Comparison of ENCODE assay signal across 7 cellular contexts in the genomic region with DNA sequence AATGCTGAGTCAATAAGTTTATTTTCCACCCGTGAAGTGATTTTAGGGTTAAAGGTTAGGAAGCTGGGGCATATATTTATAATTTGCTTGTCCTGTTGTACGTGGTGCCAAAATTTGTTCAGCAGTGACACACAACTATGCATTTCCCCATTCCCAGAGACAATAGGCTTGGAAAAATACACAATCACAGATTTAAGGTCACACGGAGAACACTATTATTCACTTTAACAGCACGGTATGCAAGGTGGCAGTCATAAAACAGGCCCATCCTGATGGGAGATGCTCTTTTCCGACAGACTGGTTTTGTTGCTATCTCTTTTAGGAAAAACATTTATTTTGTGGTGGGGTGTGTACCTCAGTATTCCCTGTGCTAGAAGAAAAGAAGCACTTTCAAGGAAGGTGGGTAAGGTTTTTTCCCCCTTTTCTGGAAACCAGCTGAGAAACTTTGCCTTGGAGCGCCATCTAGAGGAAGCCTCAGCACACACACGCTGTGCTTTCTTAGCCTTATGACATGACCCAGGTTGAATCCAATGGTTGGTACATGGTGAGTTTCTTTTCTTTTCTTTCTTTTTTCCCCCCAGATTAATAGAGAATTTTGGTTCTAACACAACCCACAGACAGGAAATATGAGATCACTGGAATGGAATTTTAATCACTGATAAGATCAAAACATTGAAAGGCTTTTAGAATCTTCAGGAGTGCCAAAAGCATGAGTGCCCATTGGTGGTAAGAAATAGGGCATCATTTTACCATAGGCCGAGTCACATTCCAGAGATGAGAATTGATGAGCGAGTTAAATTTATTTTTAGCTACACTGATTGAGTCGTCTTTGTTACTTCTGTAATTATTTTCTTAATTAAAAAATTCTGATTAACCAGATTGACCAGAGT.
DNase-seq lines count a peak whose midpoint lies in the region; ATAC-seq and TF ChIP-seq lines count a peak whose summit lies in the region.

No MANE protein-coding gene starts in this region.

- H3K79me2 ChIP-seq in fibroblast of lung (ENCODE audit: control insufficient read depth, insufficient read depth, low read length) (no peaks in the 10 kb centered on the region), neural cell (replicated peaks; ENCODE audit: insufficient read depth, low read length) (no peaks in the 10 kb centered on the region)

- H3K36me3 ChIP-seq in fibroblast of lung (ENCODE audit: control insufficient read depth, insufficient read depth, low read length) (no peaks in the 10 kb centered on the region), neural cell (ENCODE audit: insufficient read depth, low read length) (no peaks in the 10 kb centered on the region), upper lobe of left lung (no peaks in the 10 kb centered on the region)

- H3K9ac ChIP-seq in fibroblast of lung (ENCODE audit: insufficient read depth, low read length) (no peak overlapping the region), neural cell (ENCODE audit: low read length) (no peak overlapping the region)

- TF ChIP-seq POLR2A in upper lobe of left lung (IDR thresholded peaks at IDR 0.05) = no peak

- H3K4me3 Mint-ChIP-seq in activated CD8-positive, alpha-beta memory T cell treated with anti-CD3 and anti-CD28 coated beads, Interleukin-2, amount 10 ng/mL, durations not matched to agents 7 days and 5 days = no peak overlapping the region

- CTCF ChIA-PET in activated CD8-positive, alpha-beta memory T cell treated with anti-CD3 and anti-CD28 coated beads, Interleukin-2, amount 10 ng/mL, durations not matched to agents 7 days and 5 days (lab: Charles Lee) = interaction anchor here (0.6 to 4.1 kb wide), 15 partner anchors 9 to 560 kb away, joined by 3 to 28 read pairs (median 4); no protein-coding TSS in a partner anchor

- H2AFZ ChIP-seq in fibroblast of lung (ENCODE audit: low read length) = no peak overlapping the region
- no peak overlapping the region for H2AFZ ChIP-seq in neural cell (ENCODE audit: low read depth, low read length)

- ATAC-seq in HG02981 (IDR thresholded peaks at IDR 0.05; ENCODE audit: unreplicated experiment) (peak; percentile 68), upper lobe of left lung (ENCODE audit: low FRiP score in 2 of 2) (peak in 1 of 2 donors; percentile 85)
- peak; percentile 68 for ATAC-seq in activated CD8-positive, alpha-beta memory T cell treated with anti-CD3 and anti-CD28 coated beads, Interleukin-2, amount 10 ng/mL, durations not matched to agents 7 days and 5 days

- no peak overlapping the region for H3K27ac Mint-ChIP-seq in activated CD8-positive, alpha-beta memory T cell treated with anti-CD3 and anti-CD28 coated beads, Interleukin-2, amount 10 ng/mL, durations not matched to agents 7 days and 5 days

- H4K20me1 ChIP-seq in fibroblast of lung (ENCODE audit: control insufficient read depth, extremely low read depth, insufficient read depth, low read length) = no peaks in the 10 kb centered on the region
- no peaks in the 10 kb centered on the region for H4K20me1 ChIP-seq in neural cell (ENCODE audit: insufficient read depth)

- H3K4me3 ChIP-seq in fibroblast of lung (replicated peaks in 1 of 4; ENCODE audit: control extremely low read depth in 1 of 4, insufficient read depth in 1 of 4, low read depth in 3 of 4, low read length in 4 of 4) = no peak overlapping the region
- H3K4me3 ChIP-seq in neural cell (ENCODE audit: low read length) = no peak overlapping the region
- H3K4me3 ChIP-seq in upper lobe of left lung = no peak overlapping the region

- H3K27ac ChIP-seq in fibroblast of lung (ENCODE audit: insufficient read depth, low read length) (no peak overlapping the region), neural cell (ENCODE audit: low read length) (no peak overlapping the region), upper lobe of left lung (no peak overlapping the region)

- no peaks in the 10 kb centered on the region for H3K9me3 Mint-ChIP-seq in activated CD8-positive, alpha-beta memory T cell treated with anti-CD3 and anti-CD28 coated beads, Interleukin-2, amount 10 ng/mL, durations not matched to agents 7 days and 5 days (ENCODE audit: low read depth)

- H3K4me1 ChIP-seq in fibroblast of lung (ENCODE audit: control insufficient read depth, extremely low read depth, insufficient read depth, low read length) (no peaks in the 10 kb centered on the region), upper lobe of left lung (peaks cover 0 to 7% (median 0%) of the 10 kb centered on the region in 4 donors)

- peak; percentile 94 to 97 for TF ChIP-seq CTCF in fibroblast of lung (conservative IDR thresholded peaks at IDR 0.05 in 1 of 2, IDR thresholded peaks at IDR 0.05 in 1 of 2; ENCODE audit: low read depth in 1 of 2, low read length in 2 of 2)
- peak; percentile 97 for TF ChIP-seq CTCF in neural cell (IDR thresholded peaks at IDR 0.05; ENCODE audit: poor library complexity, severe bottlenecking)
- peak; percentile 58 to 78 (median 74) for TF ChIP-seq CTCF in upper lobe of left lung (IDR thresholded peaks at IDR 0.05)

- no peaks in the 10 kb centered on the region for H3F3A ChIP-seq in neural cell (ENCODE audit: insufficient read depth, low read length, poor library complexity, severe bottlenecking)

- H3K4me2 ChIP-seq in fibroblast of lung (ENCODE audit: extremely low read depth, insufficient read depth, low read length) = no peak overlapping the region
- H3K4me2 ChIP-seq in neural cell (ENCODE audit: low read length) = no peak overlapping the region

- TF ChIP-seq EP300 in neural cell (conservative IDR thresholded peaks at IDR 0.05; ENCODE audit: poor library complexity, severe bottlenecking) = no peak
- no peak for TF ChIP-seq EP300 in upper lobe of left lung (IDR thresholded peaks at IDR 0.05)

- no peaks in the 10 kb centered on the region for H3K4me1 Mint-ChIP-seq in activated CD8-positive, alpha-beta memory T cell treated with anti-CD3 and anti-CD28 coated beads, Interleukin-2, amount 10 ng/mL, durations not matched to agents 7 days and 5 days

- 34 to 39% methylated on average over 10 of the region's 10 CpGs for WGBS in upper lobe of left lung, 2 donors

- DNase-seq in GM03348 (ENCODE audit: low spot score) (peak; percentile 72), NCI-H460 (ENCODE audit: extremely low read depth, low read depth) (peak; percentile 48), fibroblast of lung (ENCODE audit: low read depth in 2 of 2) (peak; percentile 24 to 58), upper lobe of left lung (peak in 1 of 2 donors; percentile 26)
- DNase-seq in activated CD8-positive, alpha-beta memory T cell treated with anti-CD3 and anti-CD28 coated beads, Interleukin-2, amount 10 ng/mL, durations not matched to agents 7 days and 5 days = peak; percentile 67

- H3K36me3 Mint-ChIP-seq in activated CD8-positive, alpha-beta memory T cell treated with anti-CD3 and anti-CD28 coated beads, Interleukin-2, amount 10 ng/mL, durations not matched to agents 7 days and 5 days = no peaks in the 10 kb centered on the region

- no peaks in the 10 kb centered on the region for H3K9me2 ChIP-seq in neural cell (ENCODE audit: insufficient read depth, low read length)

- no peaks in the 10 kb centered on the region for H3K9me3 ChIP-seq in fibroblast of lung (ENCODE audit: control insufficient read depth, insufficient read depth, low read depth, low read length)
- no peaks in the 10 kb centered on the region for H3K9me3 ChIP-seq in neural cell (ENCODE audit: low read length)
- H3K9me3 ChIP-seq in upper lobe of left lung = no peaks in the 10 kb centered on the region

- H3K27me3 Mint-ChIP-seq in activated CD8-positive, alpha-beta memory T cell treated with anti-CD3 and anti-CD28 coated beads, Interleukin-2, amount 10 ng/mL, durations not matched to agents 7 days and 5 days = peaks cover 52% of the 10 kb centered on the region

- H3K27me3 ChIP-seq in fibroblast of lung (ENCODE audit: control insufficient read depth, insufficient read depth, low read length) (no peaks in the 10 kb centered on the region), neural cell (ENCODE audit: insufficient read depth, low read depth, low read length) (no peaks in the 10 kb centered on the region), upper lobe of left lung (no peaks in the 10 kb centered on the region)

- peak; percentile 98 for TF ChIP-seq RAD21 in neural cell (conservative IDR thresholded peaks at IDR 0.05)

TF ChIP-seq in neural cell, 6 proteins besides CTCF, POLR2A, EP300 and RAD21:
- TF ChIP-seq TAF1 (IDR thresholded peaks at IDR 0.05; ENCODE audit: low read depth) = no peak
- peak; percentile 96 for TF ChIP-seq SMC3 (conservative IDR thresholded peaks at IDR 0.05; ENCODE audit: poor library complexity)
